In genomic region chr12:113010701-113011100, GRCh38 we compare ENCODE assay signal across 1 cellular context.
TF ChIP-seq lines count a peak whose summit lies in the region.

No MANE protein-coding gene starts in this region.

TF ChIP-seq in HepG2, 621 proteins besides CTCF, POLR2A, EP300 and RAD21 (continued from another document):
- TF ChIP-seq, protein P1, sequence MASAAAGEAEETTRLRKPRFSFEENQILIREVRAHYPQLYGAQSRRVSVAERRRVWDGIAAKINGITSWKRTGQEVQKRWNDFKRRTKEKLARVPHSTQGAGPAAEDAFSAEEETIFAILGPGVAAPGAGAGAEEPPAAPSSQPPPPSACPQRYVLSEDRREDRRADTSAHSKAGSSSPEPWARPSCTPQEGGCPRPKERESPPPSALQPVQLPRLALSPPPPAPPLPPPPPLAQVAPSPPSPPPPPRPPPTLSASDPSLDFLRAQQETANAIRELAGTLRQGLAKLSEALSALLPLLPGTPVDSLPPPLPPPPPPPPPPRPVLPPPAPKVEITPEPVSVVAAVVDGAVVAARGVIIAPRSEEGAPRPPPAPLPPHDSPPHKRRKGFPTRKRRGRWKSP (CRISPR knock-in tag; IDR thresholded peaks at IDR 0.05): no peak
- TF ChIP-seq ZNF3 (CRISPR knock-in tag; IDR thresholded peaks at IDR 0.05) (no peak), NCOA1 (CRISPR knock-in tag; IDR thresholded peaks at IDR 0.05) (no peak), KAT2B (IDR thresholded peaks at IDR 0.05; ENCODE audit: borderline replicate concordance, low read depth, low read length) (no peak), PRMT3 (CRISPR knock-in tag; IDR thresholded peaks at IDR 0.05; ENCODE audit: borderline replicate concordance, low read depth) (no peak), ZNF235 (CRISPR knock-in tag; IDR thresholded peaks at IDR 0.05; ENCODE audit: borderline replicate concordance) (no peak), ZNF33B (CRISPR knock-in tag; IDR thresholded peaks at IDR 0.05) (no peak), ZNF234 (CRISPR knock-in tag; conservative IDR thresholded peaks at IDR 0.05) (no peak)
- TF ChIP-seq, protein P2, sequence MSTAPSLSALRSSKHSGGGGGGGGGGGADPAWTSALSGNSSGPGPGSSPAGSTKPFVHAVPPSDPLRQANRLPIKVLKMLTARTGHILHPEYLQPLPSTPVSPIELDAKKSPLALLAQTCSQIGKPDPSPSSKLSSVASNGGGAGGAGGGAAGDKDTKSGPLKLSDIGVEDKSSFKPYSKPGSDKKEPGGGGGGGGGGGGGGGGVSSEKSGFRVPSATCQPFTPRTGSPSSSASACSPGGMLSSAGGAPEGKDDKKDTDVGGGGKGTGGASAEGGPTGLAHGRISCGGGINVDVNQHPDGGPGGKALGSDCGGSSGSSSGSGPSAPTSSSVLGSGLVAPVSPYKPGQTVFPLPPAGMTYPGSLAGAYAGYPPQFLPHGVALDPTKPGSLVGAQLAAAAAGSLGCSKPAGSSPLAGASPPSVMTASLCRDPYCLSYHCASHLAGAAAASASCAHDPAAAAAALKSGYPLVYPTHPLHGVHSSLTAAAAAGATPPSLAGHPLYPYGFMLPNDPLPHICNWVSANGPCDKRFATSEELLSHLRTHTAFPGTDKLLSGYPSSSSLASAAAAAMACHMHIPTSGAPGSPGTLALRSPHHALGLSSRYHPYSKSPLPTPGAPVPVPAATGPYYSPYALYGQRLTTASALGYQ (CRISPR knock-in tag; IDR thresholded peaks at IDR 0.05): no peak
